Comparison of ENCODE assay signal across 8 cellular contexts in the genomic region with DNA sequence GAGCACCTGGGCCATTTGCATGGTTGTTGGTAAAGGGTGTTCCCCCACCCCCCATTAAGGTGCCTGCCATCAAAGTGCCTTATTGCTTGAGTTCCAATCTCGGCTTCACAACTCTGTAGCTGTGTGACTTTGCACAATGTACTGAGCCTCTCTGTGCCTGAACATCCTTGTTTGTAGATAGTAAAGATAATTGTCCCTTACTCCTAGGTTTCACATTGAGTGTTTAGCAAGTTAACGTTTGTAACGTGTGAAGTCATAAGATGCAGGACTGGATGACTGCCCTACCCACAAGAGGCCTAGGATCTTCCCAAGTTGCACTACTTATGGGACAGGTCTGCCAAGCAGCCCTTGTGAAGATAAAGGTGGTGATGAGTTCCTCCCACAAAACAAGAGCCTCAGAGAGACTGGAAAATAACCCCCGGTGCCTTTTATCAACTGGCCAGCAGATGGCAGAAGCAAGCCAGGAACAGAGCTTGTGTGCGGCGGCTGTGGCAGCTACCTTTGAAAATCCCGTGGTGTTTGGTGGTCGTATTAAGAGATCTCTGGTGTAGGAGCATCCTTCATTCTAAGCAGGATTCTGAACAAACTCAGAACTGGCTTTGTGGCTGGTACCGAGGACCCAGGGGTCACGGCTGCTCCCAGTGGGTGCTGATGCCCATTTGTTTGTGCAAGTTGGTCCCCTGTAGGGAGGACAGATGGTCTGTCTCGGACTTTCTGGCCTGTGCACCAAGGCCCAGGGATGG.
DNase-seq lines count a peak whose midpoint lies in the region; TF ChIP-seq lines count a peak whose summit lies in the region.

No MANE protein-coding gene starts in this region.

- H3K9me3 Mint-ChIP-seq in activated naive CD4-positive, alpha-beta T cell treated with anti-CD3 and anti-CD28 coated beads for 36 hours: no peaks in the 10 kb centered on the region

- H3K36me3 Mint-ChIP-seq in activated naive CD4-positive, alpha-beta T cell treated with anti-CD3 and anti-CD28 coated beads for 36 hours (ENCODE audit: low read depth): no peaks in the 10 kb centered on the region

- H3K18ac ChIP-seq in trophoblast cell (ENCODE audit: low read length): no peak overlapping the region

- H3K14ac ChIP-seq in trophoblast cell (ENCODE audit: low read length): no peak overlapping the region

- H2BK5ac ChIP-seq in trophoblast cell (ENCODE audit: low read depth, low read length, poor library complexity): no peak overlapping the region

- intact Hi-C loops in activated naive CD4-positive, alpha-beta T cell treated with anti-CD3 and anti-CD28 coated beads for 36 hours (cut with micrococcal nuclease): loop anchor here (1.0 to 2.0 kb wide), 6 partner anchors 80 to 1206 kb away; no protein-coding TSS in a partner anchor
- intact Hi-C loops in vagina (cut with DNase I): no loop called here

- H3K9me2 ChIP-seq in GM23248 (ENCODE audit: insufficient read depth): no peaks in the 10 kb centered on the region

- H3K4me3 ChIP-seq in GM23248: no peak overlapping the region
- H3K4me3 ChIP-seq in SJCRH30: peak overlapping the region; percentile 5; the same call in 1 of the 2 replicates
- H3K4me3 ChIP-seq in trophoblast cell (ENCODE audit: low read depth, low read length): no peak overlapping the region
- no peak overlapping the region for H3K4me3 ChIP-seq in vagina

- no peak overlapping the region for H2AK5ac ChIP-seq in trophoblast cell (ENCODE audit: low read length)

- H3K27ac Mint-ChIP-seq in activated naive CD4-positive, alpha-beta T cell treated with anti-CD3 and anti-CD28 coated beads for 36 hours: no peak overlapping the region

- H3K4me1 ChIP-seq in GM23248 (ENCODE audit: insufficient read depth): peaks cover 12% of the 10 kb centered on the region
- peaks cover 25% of the 10 kb centered on the region for H3K4me1 ChIP-seq in SJCRH30
- no peaks in the 10 kb centered on the region for H3K4me1 ChIP-seq in trophoblast cell (ENCODE audit: control insufficient read depth in 1 of 2, insufficient read depth in 2 of 2, low read length in 2 of 2)
- H3K4me1 ChIP-seq in vagina: peaks cover 26% of the 10 kb centered on the region

- H4K8ac ChIP-seq in trophoblast cell (ENCODE audit: low read depth, low read length): no peak overlapping the region

- in situ Hi-C loops in GM23248 (cut with MboI): loop anchor here (25.0 kb wide), 1 partner anchor 1830 kb away; no protein-coding TSS in a partner anchor

- no peak overlapping the region for H2BK12ac ChIP-seq in trophoblast cell (ENCODE audit: low read length)

- no peak overlapping the region for H4K12ac ChIP-seq in trophoblast cell (ENCODE audit: low read depth, low read length)

- no peaks in the 10 kb centered on the region for H3K36me3 ChIP-seq in GM23248 (ENCODE audit: low read depth)
- no peaks in the 10 kb centered on the region for H3K36me3 ChIP-seq in SJCRH30
- no peaks in the 10 kb centered on the region for H3K36me3 ChIP-seq in trophoblast cell (ENCODE audit: control insufficient read depth in 1 of 2, insufficient read depth in 2 of 2, low read length in 2 of 2)
- H3K36me3 ChIP-seq in vagina: no peaks in the 10 kb centered on the region

- H3K79me2 ChIP-seq in GM23248 (ENCODE audit: insufficient read depth) (no peaks in the 10 kb centered on the region), trophoblast cell (ENCODE audit: control insufficient read depth, insufficient read depth, low read length, poor library complexity) (peaks cover under 1% of the 10 kb centered on the region)

- WGBS in GM23248 (ENCODE audit: low coverage in 1 of 2, low lambda C conversion rate in 2 of 2, missing lambda C conversion rate in 2 of 2), 2 experiments: 9% methylated on average over 11 of the region's 11 CpGs
- WGBS in trophoblast cell (ENCODE audit: extremely low coverage, insufficient coverage, insufficient read length): no CpG with 5 or more reads among the region's 11 CpGs

- no peaks in the 10 kb centered on the region for H3K27me3 Mint-ChIP-seq in activated naive CD4-positive, alpha-beta T cell treated with anti-CD3 and anti-CD28 coated beads for 36 hours (ENCODE audit: low read depth)

- no peak overlapping the region for H2BK120ac ChIP-seq in trophoblast cell (ENCODE audit: insufficient read depth, low read length, poor library complexity)

- DNase-seq in DMS53 (lab: John Stamatoyannopoulos, UW): peak; percentile 95
- DNase-seq in GM23248: peak; percentile 79
- peak; percentile 73 for DNase-seq in NAMALWA (ENCODE audit: low spot score)
- DNase-seq in SJCRH30: peak; percentile 86 to 96
- peak; percentile 79 for DNase-seq in activated naive CD4-positive, alpha-beta T cell treated with anti-CD3 and anti-CD28 coated beads for 36 hours
- peak; percentile 55 for DNase-seq in globus pallidus (ENCODE audit: low spot score)
- DNase-seq in trophoblast cell: peak; percentile 38 to 72
- DNase-seq in vagina (ENCODE audit: extremely low spot score in 2 of 2): peak in 1 of 2 donors; percentile 89

- H3F3A ChIP-seq in GM23248 (ENCODE audit: insufficient read depth): peaks cover 8% of the 10 kb centered on the region

- TF ChIP-seq POLR2A in vagina (IDR thresholded peaks at IDR 0.05): no peak

- H3K4ac ChIP-seq in trophoblast cell (ENCODE audit: low read depth, low read length): no peak overlapping the region

- H3K79me1 ChIP-seq in trophoblast cell (ENCODE audit: low read length): no peaks in the 10 kb centered on the region

- H3K27ac ChIP-seq in GM23248 (no peak overlapping the region), SJCRH30 (peak overlapping the region; percentile 87), trophoblast cell (ENCODE audit: low read depth, low read length) (no peak overlapping the region), vagina (no peak overlapping the region)

- H2AFZ ChIP-seq in GM23248 (no peak overlapping the region), trophoblast cell (ENCODE audit: insufficient read depth, low read length, poor library complexity) (no peak overlapping the region)

- H4K20me1 ChIP-seq in GM23248 (ENCODE audit: insufficient read depth): no peaks in the 10 kb centered on the region

- CTCF ChIA-PET in activated naive CD4-positive, alpha-beta T cell treated with anti-CD3 and anti-CD28 coated beads for 36 hours (lab: Charles Lee): interaction anchor here (0.5 to 4.1 kb wide), 16 partner anchors 11 to 1171 kb away, joined by 3 to 35 read pairs (median 4); partner anchors contain the start of genes FAM217B and PPP1R3D

- peaks cover 43% of the 10 kb centered on the region for H3K4me1 Mint-ChIP-seq in activated naive CD4-positive, alpha-beta T cell treated with anti-CD3 and anti-CD28 coated beads for 36 hours (ENCODE audit: low read depth)

- TF ChIP-seq CTCF in vagina (IDR thresholded peaks at IDR 0.05): peak; percentile 45 to 84 (median 83)

- H3K9ac ChIP-seq in GM23248: no peak overlapping the region
- no peak overlapping the region for H3K9ac ChIP-seq in trophoblast cell (ENCODE audit: low read length)

- H4K91ac ChIP-seq in trophoblast cell (ENCODE audit: low read depth, low read length): no peak overlapping the region

- H3K4me2 ChIP-seq in GM23248 (ENCODE audit: unreplicated experiment) (no peak overlapping the region), trophoblast cell (ENCODE audit: low read length) (no peak overlapping the region)

- peak overlapping the region; percentile 68 for H3K4me3 Mint-ChIP-seq in activated naive CD4-positive, alpha-beta T cell treated with anti-CD3 and anti-CD28 coated beads for 36 hours

- H3K27me3 ChIP-seq in GM23248 (replicated peaks; ENCODE audit: insufficient read depth) (no peaks in the 10 kb centered on the region), SJCRH30 (no peaks in the 10 kb centered on the region), trophoblast cell (ENCODE audit: insufficient read depth, low read length) (no peaks in the 10 kb centered on the region), vagina (no peaks in the 10 kb centered on the region)

- H3K23ac ChIP-seq in trophoblast cell (ENCODE audit: low read length): no peak overlapping the region

- no peaks in the 10 kb centered on the region for H3K9me3 ChIP-seq in GM23248 (ENCODE audit: low read depth)
- H3K9me3 ChIP-seq in SJCRH30 (replicated peaks): no peaks in the 10 kb centered on the region
- no peaks in the 10 kb centered on the region for H3K9me3 ChIP-seq in trophoblast cell (ENCODE audit: insufficient read depth, low read depth, low read length)
- no peaks in the 10 kb centered on the region for H3K9me3 ChIP-seq in vagina
